Comparison of ENCODE assay signal across 1 cellular context in the genomic region with DNA sequence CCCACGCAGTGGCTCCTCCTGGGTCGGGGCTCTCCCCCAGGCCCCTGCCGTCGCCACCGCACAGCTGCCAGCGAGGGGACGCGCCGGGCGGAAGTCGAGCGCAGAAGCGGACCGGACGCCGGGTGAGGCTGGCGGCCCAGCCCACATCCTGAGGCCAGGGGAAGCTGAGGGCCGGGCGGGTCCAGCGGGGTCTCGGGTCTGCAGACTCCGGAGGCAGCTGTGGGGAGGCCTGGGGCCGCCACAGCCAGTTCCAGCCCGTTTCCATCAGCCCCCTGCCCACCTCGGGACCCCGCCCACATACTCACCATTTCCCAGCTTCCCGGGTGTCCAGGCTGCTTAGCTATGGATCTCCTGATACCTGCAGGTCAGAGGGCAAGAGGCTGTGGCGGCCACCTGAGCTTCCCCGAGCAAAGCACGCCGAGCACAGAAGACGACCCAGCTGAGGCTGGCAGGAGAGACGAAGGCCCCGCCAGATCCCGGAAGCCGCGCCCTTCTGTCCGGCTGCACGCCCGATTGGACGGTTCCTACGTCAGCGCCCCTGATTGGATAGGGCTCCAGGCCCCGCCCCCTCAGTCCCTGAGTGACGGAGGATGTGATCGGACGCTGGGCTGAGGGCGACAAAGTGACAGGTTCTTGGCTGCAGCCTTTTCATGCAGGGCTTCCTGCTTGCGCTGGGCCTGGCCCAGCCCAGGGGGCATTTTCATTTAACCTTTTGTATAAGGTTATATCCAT.
TF ChIP-seq lines count a peak whose summit lies in the region.

No MANE protein-coding gene starts in this region.

TF ChIP-seq in A549, 52 proteins besides CTCF, POLR2A, EP300 and RAD21 (continued from another document):
- TF ChIP-seq, protein P1, sequence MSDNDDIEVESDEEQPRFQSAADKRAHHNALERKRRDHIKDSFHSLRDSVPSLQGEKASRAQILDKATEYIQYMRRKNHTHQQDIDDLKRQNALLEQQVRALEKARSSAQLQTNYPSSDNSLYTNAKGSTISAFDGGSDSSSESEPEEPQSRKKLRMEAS (IDR thresholded peaks at IDR 0.05): peak; percentile 63
- no peak for TF ChIP-seq MAFK (IDR thresholded peaks at IDR 0.05; ENCODE audit: partially characterized antibody)
- no peak for TF ChIP-seq FOXS1 (CRISPR knock-in tag; IDR thresholded peaks at IDR 0.05)
- TF ChIP-seq, protein P2, sequence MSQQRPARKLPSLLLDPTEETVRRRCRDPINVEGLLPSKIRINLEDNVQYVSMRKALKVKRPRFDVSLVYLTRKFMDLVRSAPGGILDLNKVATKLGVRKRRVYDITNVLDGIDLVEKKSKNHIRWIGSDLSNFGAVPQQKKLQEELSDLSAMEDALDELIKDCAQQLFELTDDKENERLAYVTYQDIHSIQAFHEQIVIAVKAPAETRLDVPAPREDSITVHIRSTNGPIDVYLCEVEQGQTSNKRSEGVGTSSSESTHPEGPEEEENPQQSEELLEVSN (IDR thresholded peaks at IDR 0.05; ENCODE audit: borderline replicate concordance, low read depth): peak; percentile 70; the same call in 1 of the 2 replicates
- TF ChIP-seq, protein P3, sequence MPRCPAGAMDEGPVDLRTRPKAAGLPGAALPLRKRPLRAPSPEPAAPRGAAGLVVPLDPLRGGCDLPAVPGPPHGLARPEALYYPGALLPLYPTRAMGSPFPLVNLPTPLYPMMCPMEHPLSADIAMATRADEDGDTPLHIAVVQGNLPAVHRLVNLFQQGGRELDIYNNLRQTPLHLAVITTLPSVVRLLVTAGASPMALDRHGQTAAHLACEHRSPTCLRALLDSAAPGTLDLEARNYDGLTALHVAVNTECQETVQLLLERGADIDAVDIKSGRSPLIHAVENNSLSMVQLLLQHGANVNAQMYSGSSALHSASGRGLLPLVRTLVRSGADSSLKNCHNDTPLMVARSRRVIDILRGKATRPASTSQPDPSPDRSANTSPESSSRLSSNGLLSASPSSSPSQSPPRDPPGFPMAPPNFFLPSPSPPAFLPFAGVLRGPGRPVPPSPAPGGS (IDR thresholded peaks at IDR 0.05): 0 out of 3 replicates have a peak, but pooled peaks have one; percentile 32
